ENCODE assay signal across 8 cellular contexts in the genomic region with DNA sequence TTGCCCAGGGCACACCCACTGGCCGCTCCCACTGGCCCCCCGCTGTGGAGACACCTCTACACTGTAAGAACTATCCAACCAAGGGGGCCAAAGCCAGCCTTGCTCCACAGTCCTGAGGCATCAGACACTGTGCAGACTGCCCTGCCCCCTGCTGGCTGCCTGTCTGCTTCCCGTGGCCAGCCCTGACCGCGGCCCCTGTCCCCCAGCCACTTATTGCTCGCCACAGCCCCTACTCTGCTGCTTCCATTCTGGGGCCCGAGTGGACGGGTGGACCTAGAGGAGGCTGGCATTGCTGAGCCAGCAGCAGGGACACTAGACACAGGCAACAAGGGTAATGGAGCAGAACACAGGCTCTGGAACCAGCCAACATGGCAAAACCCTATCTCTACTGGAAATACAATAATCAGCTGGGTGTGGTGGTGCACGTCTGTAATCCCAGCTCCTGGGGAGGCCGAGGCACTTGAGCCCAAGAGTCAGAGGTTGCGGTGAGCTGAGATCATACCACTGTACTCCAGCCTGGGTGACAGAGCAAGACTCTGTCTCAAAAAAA. TPM values are rescaled to one million over a fixed set of nuclear protein-coding genes. Genes with fewer than 3 reads are reported as not detected.
DNase-seq lines count a peak whose midpoint lies in the region; ATAC-seq and TF ChIP-seq lines count a peak whose summit lies in the region.

No MANE protein-coding gene starts in this region.

- intact Hi-C loops in esophagus muscularis mucosa (cut with DNase I), result no loop called here

- DNase-seq in GM12865 (ENCODE audit: low read depth) (peak; percentile 60), HuH-7 (ENCODE audit: low spot score) (peak; percentile 56), esophagus muscularis mucosa (ENCODE audit: extremely low spot score) (no peak), NCI-H2196 treated with DMSO at 0.1 percent for 48 hours (lab: John Stamatoyannopoulos, UW; ENCODE audit: unreplicated experiment) (no peak)
- peak; percentile 54 to 65 for DNase-seq in activated CD4-positive, alpha-beta T cell treated with anti-CD3 and anti-CD28 coated beads, Interleukin-2, amount 50 U/mL, for 48 hours

- TF ChIP-seq CTCF in GM12865 (IDR thresholded peaks at IDR 0.05; ENCODE audit: insufficient read depth, low read depth, low read length, missing control alignments) (peak; percentile 79), esophagus muscularis mucosa (IDR thresholded peaks at IDR 0.05) (peak; percentile 30 to 45 (median 32)), neutrophil (IDR thresholded peaks at IDR 0.05) (peak; percentile 70)

- no peak for TF ChIP-seq POLR2A in esophagus muscularis mucosa (IDR thresholded peaks at IDR 0.05; ENCODE audit: low read depth)

- H3K4me3 ChIP-seq in GM12865 (ENCODE audit: low read depth, low read length) (no peak overlapping the region), esophagus muscularis mucosa (no peak overlapping the region), neutrophil (ENCODE audit: low read depth in 1 of 2, low read length in 1 of 2) (peak overlapping the region in 1 of 2 experiments; percentile 9)

- H3K27me3 ChIP-seq in esophagus muscularis mucosa (no peaks in the 10 kb centered on the region), neutrophil (no peaks in the 10 kb centered on the region)

- TF ChIP-seq EP300 in esophagus muscularis mucosa (IDR thresholded peaks at IDR 0.05), result no peak

- no peak for ATAC-seq in GM18873 (IDR thresholded peaks at IDR 0.05; ENCODE audit: low FRiP score, unreplicated experiment)
- ATAC-seq in HG03442 (IDR thresholded peaks at IDR 0.05; ENCODE audit: unreplicated experiment), result no peak

- H3K9me3 ChIP-seq in esophagus muscularis mucosa, result no peaks in the 10 kb centered on the region
- no peaks in the 10 kb centered on the region for H3K9me3 ChIP-seq in neutrophil

- H3K27ac ChIP-seq in esophagus muscularis mucosa (replicated peaks in 1 of 4) (no peak overlapping the region), neutrophil (no peak overlapping the region)

- H3K36me3 ChIP-seq in esophagus muscularis mucosa, result peaks cover 0 to 4% (median 2%) of the 10 kb centered on the region in 4 donors
- no peaks in the 10 kb centered on the region for H3K36me3 ChIP-seq in neutrophil

- no peaks in the 10 kb centered on the region for H3K4me1 ChIP-seq in esophagus muscularis mucosa
- H3K4me1 ChIP-seq in neutrophil (ENCODE audit: control insufficient read depth in 1 of 2, insufficient read depth in 1 of 2, low read depth in 1 of 2, low read length in 1 of 2), result peaks cover 3 to 6% of the 10 kb centered on the region in 2 experiments

- WGBS in esophagus muscularis mucosa, result 45% methylated on average over 7 of the region's 11 CpGs

RNA-seq across cellular contexts. Expression of gene LRRC37A3, which starts 19.7 kb away (rescaled TPM):
- 1 to 10 TPM; 2.4 to 5.8 (median 4.9) TPM for total RNA-seq in esophagus muscularis mucosa

Comparison
In these comparisons a context has a peak if more than half of its experiments do, and no peak if none do; other contexts are left out.
1. DNase-seq: peak in GM12865 (single experiment), HuH-7 (single experiment) and activated CD4-positive, alpha-beta T cell treated with anti-CD3 and anti-CD28 coated beads, Interleukin-2, amount 50 U/mL, for 48 hours (2 of 2); none in esophagus muscularis mucosa (single experiment) and NCI-H2196 treated with DMSO at 0.1 percent for 48 hours (single experiment).
2. Peak in every context shown above with its lines, with median percentiles within 50 percentile points of each other: CTCF ChIP-seq.